Comparison of ENCODE assay signal across 15 cellular contexts in the genomic region with DNA sequence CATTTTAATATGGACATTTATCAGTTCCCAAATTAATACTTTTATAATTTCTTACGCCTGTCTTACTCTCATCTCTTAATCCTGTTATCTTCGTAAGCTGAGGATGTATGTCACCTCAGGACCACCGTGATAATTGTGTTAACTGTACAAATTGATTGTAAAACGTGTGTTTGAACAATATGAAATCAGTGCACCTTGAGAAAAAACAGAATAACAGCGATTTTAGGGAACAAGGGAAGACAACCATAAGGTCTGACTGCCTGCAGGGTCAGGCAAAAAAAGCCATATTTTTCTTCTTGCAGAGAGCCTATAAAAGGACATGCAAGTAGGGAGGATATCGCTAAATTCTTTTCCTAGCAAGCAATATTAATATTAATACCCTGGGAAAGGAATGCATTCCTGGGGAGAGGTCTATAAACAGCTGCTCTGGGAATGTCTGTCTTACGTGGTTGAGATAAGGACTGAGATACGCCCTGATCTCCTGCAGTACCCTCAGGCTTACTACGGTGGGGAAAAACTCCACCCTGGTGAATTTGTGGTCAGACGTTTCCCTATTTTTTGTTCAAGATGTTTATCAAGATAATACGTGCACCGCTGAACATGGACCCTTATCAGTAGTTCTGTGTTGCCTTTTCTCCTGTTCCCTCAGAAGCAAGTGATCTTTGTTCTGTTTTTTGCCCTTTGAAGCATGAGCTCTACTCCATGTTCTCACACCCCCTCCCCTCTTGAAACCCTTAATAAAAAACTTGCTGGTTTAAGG. TPM values are rescaled to one million over a fixed set of nuclear protein-coding genes. Genes with fewer than 3 reads are reported as not detected.
"Had no signal": no experiment of that assay in that cellular context is flagged by ENCODE, and none has a peak within 500 bp of the region (broad histone marks: within the 10 kb centered on the region; RNA-seq: fewer than 3 reads in every experiment).

No MANE protein-coding gene starts in this region.

RNA-seq across cellular contexts. Expression of a gene that starts 26.4 kb away (rescaled TPM):
- total RNA-seq: activated CD4-positive, alpha-beta memory T cell treated with anti-CD3 and anti-CD28 coated beads for 36 hours; activated naive CD8-positive, alpha-beta T cell treated with anti-CD3 and anti-CD28 coated beads for 36 hours; cardiac muscle cell; cerebellum; dermis blood vessel endothelial cell; fibroblast of lung; frontal cortex; left ventricle myocardium superior; mammary epithelial cell; mesothelial cell of epicardium; pancreas; T-helper 1 cell treated with Interleukin-12 subunit alpha and Interleukin-12 subunit beta and Interleukin-4 antibody, amounts not matched to agents 30 ng/mL and 1 ng/mL, for 36 hours; thyroid gland; ureter had no signal
- polyA plus RNA-seq: cardiac muscle cell, fibroblast of lung, mammary epithelial cell, pancreas had no signal

RNA-seq across cellular contexts. Expression of a gene that starts 29.2 kb away (rescaled TPM):
- total RNA-seq: activated naive CD8-positive, alpha-beta T cell treated with anti-CD3 and anti-CD28 coated beads for 36 hours; cardiac muscle cell; cerebellum; dermis blood vessel endothelial cell; left ventricle myocardium superior; mammary epithelial cell; natural killer cell treated with Interleukin-12 subunit alpha and Interleukin-12 subunit beta and Interleukin-15 and Interleukin-18, amount 100 ng/mL, for 72 hours; T-helper 1 cell treated with Interleukin-12 subunit alpha and Interleukin-12 subunit beta and Interleukin-4 antibody, amounts not matched to agents 30 ng/mL and 1 ng/mL, for 36 hours; thyroid gland had no signal
- polyA plus RNA-seq: fibroblast of lung, mammary epithelial cell had no signal
